ENCODE assay signal across 8 cellular contexts in the genomic region with DNA sequence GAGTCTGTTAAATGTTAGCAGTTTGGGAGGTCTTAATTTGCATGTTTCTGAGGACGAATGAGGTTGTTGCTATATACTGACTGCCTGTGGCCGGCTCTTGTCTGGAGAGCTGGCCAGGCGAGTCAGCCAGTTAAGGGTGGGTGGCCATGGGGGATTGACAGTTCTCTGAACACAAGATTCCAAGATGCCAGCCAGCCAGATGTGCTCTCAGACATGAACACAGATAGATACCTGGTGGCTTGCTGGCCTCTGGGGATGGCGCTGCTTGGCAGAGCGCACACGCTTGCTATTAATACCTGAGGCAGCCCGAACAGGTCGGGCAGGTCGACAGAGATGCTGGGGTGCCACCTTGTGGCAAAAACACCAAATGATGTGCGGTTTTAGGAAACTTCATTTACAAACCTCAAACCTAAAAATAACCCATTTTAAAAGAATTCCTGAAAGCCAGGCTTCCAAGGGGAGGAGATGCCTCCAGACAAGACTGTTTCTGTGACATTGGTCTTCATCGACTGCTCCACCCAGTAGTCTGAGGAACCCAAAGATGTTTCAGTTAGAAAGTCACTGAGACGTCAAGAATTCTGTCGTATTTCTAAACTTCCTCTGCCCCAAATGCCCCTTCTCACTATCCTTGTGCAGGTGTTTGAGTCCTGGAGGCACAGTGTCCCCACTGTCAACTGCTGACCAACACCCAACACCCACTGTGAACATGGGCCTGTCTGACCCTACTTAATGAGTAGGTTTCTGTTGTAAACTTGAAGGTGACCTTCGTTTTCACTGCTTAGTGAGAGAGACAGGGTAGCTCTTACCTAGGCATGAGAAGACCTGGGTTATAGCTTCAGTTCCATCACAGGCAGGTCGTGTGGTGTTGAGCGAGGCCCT.
DNase-seq lines count a peak whose midpoint lies in the region; ATAC-seq, FAIRE-seq and TF ChIP-seq lines count a peak whose summit lies in the region.

No MANE protein-coding gene starts in this region.

- no peaks in the 10 kb centered on the region for H3K9me3 ChIP-seq in Panc1 (ENCODE audit: control insufficient read depth, insufficient read depth, low read depth, low read length)
- H3K9me3 ChIP-seq in vagina: no peaks in the 10 kb centered on the region

- TF ChIP-seq POLR2A in GM12891 (IDR thresholded peaks at IDR 0.05; ENCODE audit: low read depth, low read length) (no peak), vagina (IDR thresholded peaks at IDR 0.05) (no peak)

- FAIRE-seq in GM12891 (lab: Jason Lieb, UNC): peak; percentile 96

- peak overlapping the region; percentile 21 for H3K27ac Mint-ChIP-seq in activated T-helper 17 cell treated with anti-CD3 and anti-CD28 coated beads, Interleukin-2, amount 50 U/mL, for 72 hours

- POLR2A ChIA-PET in Panc1 (lab: Charles Lee): interaction anchor here (0.7 kb wide), 1 partner anchor 161 kb away, joined by 13 read pairs; no protein-coding TSS in a partner anchor

- peak; percentile 90 for TF ChIP-seq CTCF in Panc1 (IDR thresholded peaks at IDR 0.05)
- peak; percentile 92 for TF ChIP-seq CTCF in foreskin keratinocyte (conservative IDR thresholded peaks at IDR 0.05)
- TF ChIP-seq CTCF in vagina (IDR thresholded peaks at IDR 0.05): peak; percentile 29 to 39 (median 37)

- intact Hi-C loops in Panc1 (cut with micrococcal nuclease; ENCODE audit: unreplicated experiment) (loop anchor here (1.0 to 10.0 kb wide), 2 partner anchors 152 to 235 kb away; a partner anchor contains a TSS), posterior cingulate gyrus (cut with DNase I) (loop anchor here (1.0 to 10.0 kb wide), 2 partner anchors 152 to 335 kb away; no protein-coding TSS in a partner anchor), vagina (cut with DNase I) (loop anchor here (2.0 kb wide), 1 partner anchor 153 kb away; no protein-coding TSS in a partner anchor)

- no peaks in the 10 kb centered on the region for H3K4me1 ChIP-seq in Panc1 (ENCODE audit: control insufficient read depth, insufficient read depth, low read length)
- H3K4me1 ChIP-seq in foreskin keratinocyte: no peaks in the 10 kb centered on the region
- H3K4me1 ChIP-seq in vagina: no peaks in the 10 kb centered on the region

- CTCF ChIA-PET in Panc1 (lab: Charles Lee): interaction anchor here (1.5 to 1.7 kb wide), 2 partner anchors 152 to 153 kb away, joined by 4 to 6 read pairs; a partner anchor contains a TSS

- H3K27ac ChIP-seq in Panc1 (ENCODE audit: low read length) (no peak overlapping the region), foreskin keratinocyte (no peak overlapping the region), vagina (no peak overlapping the region)

- DNase-seq in A172 (ENCODE audit: low spot score): peak; percentile 57
- DNase-seq in GM12891 (ENCODE audit: insufficient read length, low spot score): no peak
- no peak for DNase-seq in Panc1 (ENCODE audit: low read depth, low spot score)
- peak; percentile 23 to 47 for DNase-seq in foreskin keratinocyte
- peak in 7 of 10 donors; percentile 45 to 93 (median 66) for DNase-seq in posterior cingulate gyrus
- DNase-seq in vagina (ENCODE audit: extremely low spot score in 2 of 2): no peak

- BruUV-seq in Panc1 (replicated peaks; lab: Mats Ljungman, UMichigan): no TSS peak

- peak overlapping the region; percentile 15 for H3K4me3 Mint-ChIP-seq in activated T-helper 17 cell treated with anti-CD3 and anti-CD28 coated beads, Interleukin-2, amount 50 U/mL, for 72 hours

- no peaks in the 10 kb centered on the region for H3K36me3 Mint-ChIP-seq in activated T-helper 17 cell treated with anti-CD3 and anti-CD28 coated beads, Interleukin-2, amount 50 U/mL, for 72 hours (ENCODE audit: low read depth)

- no peaks in the 10 kb centered on the region for H3K9me3 Mint-ChIP-seq in activated T-helper 17 cell treated with anti-CD3 and anti-CD28 coated beads, Interleukin-2, amount 50 U/mL, for 72 hours

- peak; percentile 77 for ATAC-seq in HG03354 (IDR thresholded peaks at IDR 0.05; ENCODE audit: poor library complexity, severe bottlenecking, unreplicated experiment)
- peak; percentile 84 for ATAC-seq in Panc1
- ATAC-seq in activated T-helper 17 cell treated with anti-CD3 and anti-CD28 coated beads, Interleukin-2, amount 50 U/mL, for 72 hours (replicated peaks): peak; percentile 83
- peak; percentile 66 for ATAC-seq in foreskin keratinocyte

- H3K27me3 ChIP-seq in Panc1 (ENCODE audit: control insufficient read depth, insufficient read depth, low read length) (no peaks in the 10 kb centered on the region), foreskin keratinocyte (no peaks in the 10 kb centered on the region), vagina (no peaks in the 10 kb centered on the region)

- peaks cover 4% of the 10 kb centered on the region for H3K4me1 Mint-ChIP-seq in activated T-helper 17 cell treated with anti-CD3 and anti-CD28 coated beads, Interleukin-2, amount 50 U/mL, for 72 hours

- H3K36me3 ChIP-seq in Panc1 (ENCODE audit: control insufficient read depth, insufficient read depth, low read length) (no peaks in the 10 kb centered on the region), vagina (peaks cover 0 to 16% of the 10 kb centered on the region in 2 donors)

- in situ Hi-C loops in Panc1 (cut with HindIII; ENCODE audit: low pct_unique_long_range_greater_than_20kb, low sequenced_read_pairs): no loop called here

- no peak overlapping the region for H3K4me3 ChIP-seq in Panc1 (ENCODE audit: low read depth in 2 of 2, low read length in 2 of 2)
- H3K4me3 ChIP-seq in vagina: no peak overlapping the region

- no peaks in the 10 kb centered on the region for H3K27me3 Mint-ChIP-seq in activated T-helper 17 cell treated with anti-CD3 and anti-CD28 coated beads, Interleukin-2, amount 50 U/mL, for 72 hours

TF ChIP-seq in GM12891, 5 proteins besides CTCF, POLR2A, EP300 and RAD21:
- TF ChIP-seq PAX5 (IDR thresholded peaks at IDR 0.05; ENCODE audit: insufficient read depth, low read length, severe bottlenecking) (no peak), SPI1 (IDR thresholded peaks at IDR 0.05; ENCODE audit: low read depth, low read length) (no peak), POLR2AphosphoS5 (IDR thresholded peaks at IDR 0.05; ENCODE audit: low read depth, low read length) (no peak), POU2F2 (IDR thresholded peaks at IDR 0.05; ENCODE audit: low read depth, low read length) (no peak), TAF1 (IDR thresholded peaks at IDR 0.05; ENCODE audit: low read depth, low read length) (no peak)

Comparison
In these comparisons a context has a peak if more than half of its experiments do, and no peak if none do; other contexts are left out.
1. DNase-seq: peak in A172 (single experiment), foreskin keratinocyte (2 of 2) and posterior cingulate gyrus (7 of 10); none in GM12891 (single experiment), Panc1 (single experiment) and vagina (0 of 2).
2. CTCF ChIP-seq: peak in every context shown above with its lines; median percentile 92 in foreskin keratinocyte; 90 in Panc1; 37 in vagina.
3. Peak in every context shown above with its lines, with median percentiles within 50 percentile points of each other: ATAC-seq.